Comparison of ENCODE assay signal across 7 cellular contexts in the genomic region with DNA sequence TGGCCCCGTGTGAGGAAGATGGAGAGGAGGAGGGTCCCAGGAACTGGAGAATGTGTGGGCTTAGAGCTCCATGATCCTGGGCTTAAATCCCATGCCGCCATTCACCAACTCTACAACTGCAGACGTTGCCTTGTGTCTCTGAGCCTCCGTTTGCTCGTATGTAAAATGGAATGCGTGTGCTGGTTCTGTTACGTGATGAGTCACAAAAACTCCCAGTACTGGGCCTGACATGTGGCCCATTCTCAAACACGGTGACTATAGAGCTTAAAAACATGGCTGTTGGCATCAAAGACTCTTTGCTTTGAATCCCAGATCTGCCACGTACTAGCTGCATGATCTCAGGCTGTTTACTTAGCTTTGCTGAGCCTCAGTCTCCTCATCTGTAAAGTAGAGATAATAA.
"Had no signal": no experiment of that assay in that cellular context is flagged by ENCODE, and none has a peak within 500 bp of the region (broad histone marks: within the 10 kb centered on the region; RNA-seq: fewer than 3 reads in every experiment).

No MANE protein-coding gene starts in this region.

- H3K9me3 ChIP-seq: HAP-1 had no signal

- H3K36me3 ChIP-seq: HAP-1 had no signal

- ATAC-seq: HCT116 had no signal

- H3K27ac Mint-ChIP-seq: HFFc6 had no signal

- H3K4me3 Mint-ChIP-seq: HFFc6 had no signal

- H3K4me1 ChIP-seq: HAP-1 had no signal

- H3K4me3 ChIP-seq: GM23248, HAP-1 had no signal

- H3K27ac ChIP-seq: GM23248 had no signal

- H3K9ac ChIP-seq: GM23248 had no signal

- H2AFZ ChIP-seq: GM23248 had no signal

- DNase-seq: GM23248, GOT3, H7, HFFc6, IMR-90 had no signal
